Comparison of ENCODE assay signal across 31 cellular contexts in genomic region chr7:17928055-17928454, GRCh38.
"Had no signal": no experiment of that assay in that cellular context is flagged by ENCODE, and none has a peak within 500 bp of the region (broad histone marks: within the 10 kb centered on the region; RNA-seq: fewer than 3 reads in every experiment).

No MANE protein-coding gene starts in this region.

- H3K27ac ChIP-seq: adrenal gland, body of pancreas, colonic mucosa had no signal

- H3K27me3 ChIP-seq: adrenal gland, body of pancreas, colonic mucosa had no signal

- H3K4me3 Mint-ChIP-seq: activated CD4-positive, alpha-beta memory T cell treated with anti-CD3 and anti-CD28 coated beads, Interleukin-2, amount 10 ng/mL, durations not matched to agents 7 days and 5 days; activated CD4-positive, alpha-beta T cell treated with anti-CD3 and anti-CD28 coated beads, Interleukin-2, amount 10 ng/mL, durations not matched to agents 7 days and 5 days; activated naive CD8-positive, alpha-beta T cell treated with anti-CD3 and anti-CD28 coated beads for 36 hours; activated naive CD8-positive, alpha-beta T cell treated with anti-CD3 and anti-CD28 coated beads, Interleukin-2, amount 50 U/mL, for 24 hours; activated T-cell treated with anti-CD3 and anti-CD28 coated beads, Interleukin-2, amount 50 U/mL, for 24 hours; activated T-cell treated with anti-CD3 and anti-CD28 coated beads, Interleukin-2, amount 50 U/mL, for 72 hours; T-cell; T-helper 1 cell treated with Interleukin-12 subunit alpha and Interleukin-12 subunit beta and Interleukin-4 antibody, amounts not matched to agents 30 μg/mL and 1 μg/mL, for 36 hours; T-helper 2 cell treated with Interferon-gamma antibody and Interleukin-4, amounts not matched to agents 5 μg/mL and 100 μg/mL, for 36 hours had no signal

- DNase-seq: activated CD4-positive, alpha-beta memory T cell treated with anti-CD3 and anti-CD28 coated beads, Interleukin-2, amount 10 ng/mL, durations not matched to agents 7 days and 5 days; activated CD4-positive, alpha-beta T cell treated with anti-CD3 and anti-CD28 coated beads for 1 hour; activated CD4-positive, alpha-beta T cell treated with anti-CD3 and anti-CD28 coated beads for 4 hours; activated CD4-positive, alpha-beta T cell treated with anti-CD3 and anti-CD28 coated beads, Interleukin-2, amount 10 ng/mL, durations not matched to agents 7 days and 5 days; activated CD4-positive, alpha-beta T cell treated with anti-CD3 and anti-CD28 coated beads, Interleukin-2, amount 50 U/mL, for 4 hours; activated CD8-positive, alpha-beta memory T cell treated with anti-CD3 and anti-CD28 coated beads, Interleukin-2, amount 50 U/mL, for 48 hours; activated gamma-delta T cell; activated naive CD4-positive, alpha-beta T cell; activated naive CD4-positive, alpha-beta T cell treated with anti-CD3 and anti-CD28 coated beads, Interleukin-2, amount 50 U/mL, for 16 hours; activated naive CD8-positive, alpha-beta T cell treated with anti-CD3 and anti-CD28 coated beads for 36 hours; activated naive CD8-positive, alpha-beta T cell treated with anti-CD3 and anti-CD28 coated beads, Interleukin-2, amount 50 U/mL, for 24 hours; activated T-cell treated with anti-CD3 and anti-CD28 coated beads for 4 hours; activated T-cell treated with anti-CD3 and anti-CD28 coated beads, Interleukin-2, amount 50 U/mL, for 24 hours; activated T-cell treated with anti-CD3 and anti-CD28 coated beads, Interleukin-2, amount 50 U/mL, for 72 hours; adrenal gland; amygdala; aorta; body of pancreas; caudate nucleus; cerebellar nuclear complex; colonic mucosa; effector CD8-positive, alpha-beta T cell; foreskin fibroblast; head of caudate nucleus; SW 1271; T-cell; T1000 had no signal

- H3K36me3 ChIP-seq: adrenal gland, colonic mucosa had no signal

- H3K27ac Mint-ChIP-seq: activated CD4-positive, alpha-beta memory T cell treated with anti-CD3 and anti-CD28 coated beads, Interleukin-2, amount 10 ng/mL, durations not matched to agents 7 days and 5 days; activated CD4-positive, alpha-beta T cell treated with anti-CD3 and anti-CD28 coated beads, Interleukin-2, amount 10 ng/mL, durations not matched to agents 7 days and 5 days; activated naive CD8-positive, alpha-beta T cell treated with anti-CD3 and anti-CD28 coated beads for 36 hours; activated naive CD8-positive, alpha-beta T cell treated with anti-CD3 and anti-CD28 coated beads, Interleukin-2, amount 50 U/mL, for 24 hours; activated T-cell treated with anti-CD3 and anti-CD28 coated beads, Interleukin-2, amount 50 U/mL, for 24 hours; T-cell; T-helper 1 cell treated with Interleukin-12 subunit alpha and Interleukin-12 subunit beta and Interleukin-4 antibody, amounts not matched to agents 30 μg/mL and 1 μg/mL, for 36 hours; T-helper 2 cell treated with Interferon-gamma antibody and Interleukin-4, amounts not matched to agents 5 μg/mL and 100 μg/mL, for 36 hours had no signal

- FAIRE-seq: endometrium had no signal

- H3K4me1 ChIP-seq: colonic mucosa had no signal

- ATAC-seq: activated naive CD8-positive, alpha-beta T cell treated with anti-CD3 and anti-CD28 coated beads, Interleukin-2, amount 50 U/mL, for 24 hours; activated T-cell treated with anti-CD3 and anti-CD28 coated beads, Interleukin-2, amount 50 U/mL, for 72 hours; body of pancreas; esophagus mucosa; T-cell had no signal

- H3K9me3 Mint-ChIP-seq: activated CD4-positive, alpha-beta memory T cell treated with anti-CD3 and anti-CD28 coated beads, Interleukin-2, amount 10 ng/mL, durations not matched to agents 7 days and 5 days; activated CD4-positive, alpha-beta T cell treated with anti-CD3 and anti-CD28 coated beads, Interleukin-2, amount 10 ng/mL, durations not matched to agents 7 days and 5 days; activated naive CD8-positive, alpha-beta T cell treated with anti-CD3 and anti-CD28 coated beads for 36 hours; activated naive CD8-positive, alpha-beta T cell treated with anti-CD3 and anti-CD28 coated beads, Interleukin-2, amount 50 U/mL, for 24 hours; activated T-cell treated with anti-CD3 and anti-CD28 coated beads, Interleukin-2, amount 50 U/mL, for 24 hours; activated T-cell treated with anti-CD3 and anti-CD28 coated beads, Interleukin-2, amount 50 U/mL, for 72 hours; T-cell; T-helper 1 cell treated with Interleukin-12 subunit alpha and Interleukin-12 subunit beta and Interleukin-4 antibody, amounts not matched to agents 30 μg/mL and 1 μg/mL, for 36 hours; T-helper 2 cell treated with Interferon-gamma antibody and Interleukin-4, amounts not matched to agents 5 μg/mL and 100 μg/mL, for 36 hours had no signal

- H3K4me3 ChIP-seq: adrenal gland, body of pancreas, colonic mucosa had no signal

- H3K27me3 Mint-ChIP-seq: activated CD4-positive, alpha-beta memory T cell treated with anti-CD3 and anti-CD28 coated beads, Interleukin-2, amount 10 ng/mL, durations not matched to agents 7 days and 5 days; activated CD4-positive, alpha-beta T cell treated with anti-CD3 and anti-CD28 coated beads, Interleukin-2, amount 10 ng/mL, durations not matched to agents 7 days and 5 days; activated naive CD8-positive, alpha-beta T cell treated with anti-CD3 and anti-CD28 coated beads for 36 hours; activated naive CD8-positive, alpha-beta T cell treated with anti-CD3 and anti-CD28 coated beads, Interleukin-2, amount 50 U/mL, for 24 hours; activated T-cell treated with anti-CD3 and anti-CD28 coated beads, Interleukin-2, amount 50 U/mL, for 24 hours; T-cell had no signal

- H3K9me3 ChIP-seq: adrenal gland, body of pancreas, colonic mucosa had no signal
